In genomic region chr12:20120296-20120695, GRCh38 we compare ENCODE assay signal across 12 cellular contexts.
"Had no signal": no experiment of that assay in that cellular context is flagged by ENCODE, and none has a peak within 500 bp of the region (broad histone marks: within the 10 kb centered on the region; RNA-seq: fewer than 3 reads in every experiment).

No MANE protein-coding gene starts in this region.

- ATAC-seq: effector memory CD8-positive, alpha-beta T cell; foreskin keratinocyte had no signal

- H3K4me3 ChIP-seq: coronary artery, stomach, thyroid gland had no signal

- DNase-seq: activated gamma-delta T cell; activated T-cell treated with anti-CD3 and anti-CD28 coated beads, Interleukin-2, amount 50 U/mL, for 1 hour; amygdala; effector memory CD8-positive, alpha-beta T cell; foreskin keratinocyte; left ventricle myocardium superior; SHP77; stimulated activated CD4-positive, alpha-beta T cell treated with anti-CD3 and anti-CD28 coated beads, Interleukin-4, amount 100 ng/mL, for 4 hours; stomach; T-helper 2 cell; thyroid gland had no signal

- H3K36me3 ChIP-seq: stomach, thyroid gland had no signal

- H3K4me1 ChIP-seq: foreskin keratinocyte, stomach, thyroid gland had no signal

- H3K27ac ChIP-seq: coronary artery, foreskin keratinocyte, stomach, thyroid gland had no signal

- H3K27me3 ChIP-seq: foreskin keratinocyte, stomach, thyroid gland had no signal

- H3K9me3 ChIP-seq: thyroid gland had no signal
